In the genomic region with DNA sequence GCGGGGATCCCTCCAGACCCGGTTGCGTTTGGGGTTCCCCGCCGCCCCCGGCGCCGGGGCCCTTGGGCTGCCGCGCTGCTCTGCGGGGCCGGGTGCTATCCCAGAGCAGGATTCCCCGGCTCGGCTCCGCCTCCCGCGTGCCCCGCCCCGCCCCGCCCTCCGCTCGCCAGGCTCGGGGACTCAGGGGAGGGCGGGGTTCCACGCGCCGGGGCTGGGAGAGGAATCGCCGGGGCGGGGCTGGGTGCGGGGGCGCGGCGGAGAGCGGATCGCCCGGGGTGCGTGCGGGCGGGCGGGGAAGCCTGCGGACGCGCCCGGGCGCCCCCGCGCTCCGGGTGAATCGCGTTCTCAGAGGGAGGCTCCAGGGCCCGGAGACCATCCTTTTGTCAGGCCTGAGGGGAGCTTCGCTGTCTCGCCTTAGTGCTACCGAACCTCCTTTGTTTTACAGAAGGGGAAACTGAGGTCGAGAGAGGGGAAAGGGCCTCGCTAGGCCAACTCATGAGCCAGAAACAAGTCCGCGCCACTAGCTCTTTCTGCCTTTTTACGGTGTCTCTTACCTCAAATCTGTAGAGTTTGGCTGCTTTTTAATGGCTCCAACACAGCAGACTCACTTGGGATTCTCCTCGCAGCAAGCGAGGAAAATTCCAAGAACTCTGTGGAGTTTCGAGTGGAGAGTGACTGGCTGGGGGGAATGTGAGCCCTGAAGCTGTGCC, we compare ENCODE assay signal across 8 cellular contexts. TPM values are rescaled to one million over a fixed set of nuclear protein-coding genes. Genes with fewer than 3 reads are reported as not detected.
DNase-seq lines count a peak whose midpoint lies in the region; ATAC-seq, FAIRE-seq and TF ChIP-seq lines count a peak whose summit lies in the region.

A gene (minus strand): TSS at position 82 of the 710 bp plus-strand sequence. CDS start 260 bp downstream, outside the sequence.

- 6% methylated on average over 17 of the region's 63 CpGs for WGBS in hepatocyte (ENCODE audit: low lambda C conversion rate, missing lambda C conversion rate)

- H3K4me2 ChIP-seq in hepatocyte = peak within 1 kb of the TSS; percentile 90

- peaks cover 2 to 7% of the 10 kb centered on the region in 2 donors for H3K4me1 ChIP-seq in ascending aorta
- peaks cover 5% of the 10 kb centered on the region for H3K4me1 ChIP-seq in hepatocyte (ENCODE audit: insufficient read depth)
- peaks cover 2% of the 10 kb centered on the region for H3K4me1 ChIP-seq in rectal smooth muscle tissue (ENCODE audit: control insufficient read depth, insufficient read depth, low read length)

- H2AFZ ChIP-seq in hepatocyte = peak within 1 kb of the TSS; percentile 86

- ATAC-seq in GM19438 (IDR thresholded peaks at IDR 0.05; ENCODE audit: low read depth, unreplicated experiment) = peak; percentile 72

- DNase-seq in BJ (ENCODE audit: low read depth) (no peak), HUDEP-2 (lab: John Stamatoyannopoulos, UW; ENCODE audit: unreplicated experiment in 76 of 76) (peak in 62 of 76 experiments; percentile 4 to 80 (median 54)), T-helper 2 cell (peak; percentile 20 to 63 (median 60)), ascending aorta (ENCODE audit: low spot score in 2 of 2) (peak; percentile 33 to 87), hepatocyte (ENCODE audit: low spot score) (peak; percentile 90), urothelium cell line (ENCODE audit: low spot score) (peak; percentile 95)

- FAIRE-seq in urothelium cell line (lab: Jason Lieb, UNC) = no peak

- CTCF ChIA-PET in BJ (lab: Yijun Ruan, JAX) = interaction anchor here (0.6 to 6.2 kb wide), 15 partner anchors 11 to 433 kb away, joined by 3 to 89 read pairs (median 4); no protein-coding TSS in a partner anchor

- H3K4me3 ChIP-seq in BJ (ENCODE audit: low read depth, low read length) (peak within 1 kb of the TSS; percentile 64), ascending aorta (peak within 1 kb of the TSS; percentile 64 to 86), hepatocyte (peak within 1 kb of the TSS; percentile 36), rectal smooth muscle tissue (ENCODE audit: low read length) (peak within 1 kb of the TSS; percentile 74)

- no peaks in the 10 kb centered on the region for H4K20me1 ChIP-seq in hepatocyte (ENCODE audit: insufficient read depth, poor library complexity, severe bottlenecking)

- H3K27me3 ChIP-seq in BJ (ENCODE audit: control insufficient read depth, insufficient read depth, low read length) (peaks cover 9% of the 10 kb centered on the region), ascending aorta (no peaks in the 10 kb centered on the region), hepatocyte (peaks cover 74% of the 10 kb centered on the region), rectal smooth muscle tissue (ENCODE audit: control insufficient read depth, insufficient read depth, low read length) (no peaks in the 10 kb centered on the region)

- no peak for TF ChIP-seq CTCF in BJ (IDR thresholded peaks at IDR 0.05; ENCODE audit: insufficient read depth, low read depth, low read length)
- no peak for TF ChIP-seq CTCF in ascending aorta (IDR thresholded peaks at IDR 0.05)
- TF ChIP-seq CTCF in hepatocyte (IDR thresholded peaks at IDR 0.05; ENCODE audit: poor library complexity) = no peak

- POLR2A ChIA-PET in BJ (lab: Charles Lee) = no interaction called here

- H3K9ac ChIP-seq in rectal smooth muscle tissue (ENCODE audit: low read length) = no peak within 1 kb of the TSS

- no peaks in the 10 kb centered on the region for H3K9me3 ChIP-seq in ascending aorta
- H3K9me3 ChIP-seq in hepatocyte (ENCODE audit: low read depth) = no peaks in the 10 kb centered on the region

- H3K79me2 ChIP-seq in hepatocyte = no peaks in the 10 kb centered on the region

- intact Hi-C loops in ascending aorta (cut with DNase I) = loop anchor here (10.0 kb wide), 1 partner anchor 268 kb away; no protein-coding TSS in a partner anchor

- no peaks in the 10 kb centered on the region for H3K9me2 ChIP-seq in hepatocyte (replicated peaks; ENCODE audit: insufficient read depth)

- H3K36me3 ChIP-seq in BJ (ENCODE audit: control insufficient read depth, insufficient read depth, low read length) (no peaks in the 10 kb centered on the region), ascending aorta (no peaks in the 10 kb centered on the region), hepatocyte (replicated peaks; ENCODE audit: insufficient read depth, low read depth) (no peaks in the 10 kb centered on the region), rectal smooth muscle tissue (ENCODE audit: control insufficient read depth, insufficient read depth, low read length) (no peaks in the 10 kb centered on the region)

- H3K27ac ChIP-seq in ascending aorta (no peak within 1 kb of the TSS), hepatocyte (peak within 1 kb of the TSS; percentile 17), rectal smooth muscle tissue (ENCODE audit: low read depth, low read length) (no peak within 1 kb of the TSS)

RNA-seq across cellular contexts. Expression of the gene that starts here (rescaled TPM):
- polyA plus RNA-seq in BJ (2011; rRNA removed) (1.6 and 1.7 TPM in 2 replicates), hepatocyte (16.0 and 16.9 TPM in 2 replicates)
- polyA minus RNA-seq in BJ (2011; rRNA and poly(A)+ RNA removed) = 0.33 and 0.67 TPM in 2 replicates
- total RNA-seq in ascending aorta (not detected), hepatocyte (3.3 and 8.5 TPM in 2 replicates)

Comparison
In these comparisons a context has a peak if more than half of its experiments do, and no peak if none do; other contexts are left out.
1. Peak in DNase-seq and H3K4me3 ChIP-seq in ascending aorta; RNA of the gene not detected or under 1 TPM.